Comparison of ENCODE assay signal across 10 cellular contexts in genomic region chr1:209202826-209203439, GRCh38.
DNase-seq lines count a peak whose midpoint lies in the region; ATAC-seq and TF ChIP-seq lines count a peak whose summit lies in the region.
"Had no signal": no experiment of that assay in that cellular context is flagged by ENCODE, and none has a peak within 500 bp of the region (broad histone marks: within the 10 kb centered on the region; RNA-seq: fewer than 3 reads in every experiment).

No MANE protein-coding gene starts in this region.

- no peak overlapping the region for H3K4me2 ChIP-seq in KMS-11

- H3K36me3 ChIP-seq in KMS-11 (ENCODE audit: insufficient read depth) = no peaks in the 10 kb centered on the region
- no peaks in the 10 kb centered on the region for H3K36me3 ChIP-seq in RWPE2 (ENCODE audit: low read depth)

- no peak overlapping the region for H3K27ac Mint-ChIP-seq in T-helper 17 cell
- H3K27ac Mint-ChIP-seq: activated T-cell treated with anti-CD3 and anti-CD28 coated beads, Interleukin-2, amount 50 U/mL, for 72 hours; CD4-positive, alpha-beta memory T cell had no signal

- H3K4me3 ChIP-seq in KMS-11 (IDR thresholded peaks at IDR 0.05; ENCODE audit: insufficient read depth, low read depth, low read length) = no peak overlapping the region
- H3K4me3 ChIP-seq in RWPE2 (ENCODE audit: severe bottlenecking) = no peak overlapping the region

- TF ChIP-seq CTCF in KMS-11 (conservative IDR thresholded peaks at IDR 0.05; ENCODE audit: low read depth, low read length) (peak; percentile 98), RWPE2 (IDR thresholded peaks at IDR 0.05; ENCODE audit: poor library complexity, severe bottlenecking) (peak; percentile 65)

- peak overlapping the region; percentile 6; the same call in 1 of the 2 replicates for H2AFZ ChIP-seq in KMS-11 (ENCODE audit: low read depth)

- H3K9ac ChIP-seq in KMS-11 = no peak overlapping the region

- ATAC-seq in RWPE2 (ENCODE audit: low read depth) (no peak), T-helper 17 cell (no peak)
- ATAC-seq: activated T-cell treated with anti-CD3 and anti-CD28 coated beads, Interleukin-2, amount 50 U/mL, for 72 hours had no signal

- H3K4me1 Mint-ChIP-seq in T-helper 17 cell = peaks cover 2% of the 10 kb centered on the region

- no peaks in the 10 kb centered on the region for H3K9me3 ChIP-seq in RWPE2 (ENCODE audit: severe bottlenecking)
- H3K9me3 ChIP-seq in T-helper 17 cell (ENCODE audit: control insufficient read depth, low read length, poor library complexity, severe bottlenecking) = no peaks in the 10 kb centered on the region

- no peaks in the 10 kb centered on the region for H3K36me3 Mint-ChIP-seq in T-helper 17 cell (ENCODE audit: low read depth)
- H3K36me3 Mint-ChIP-seq: CD4-positive, alpha-beta memory T cell had no signal

- no peak overlapping the region for H3K4me3 Mint-ChIP-seq in T-helper 17 cell
- H3K4me3 Mint-ChIP-seq: activated T-cell treated with anti-CD3 and anti-CD28 coated beads, Interleukin-2, amount 50 U/mL, for 72 hours; CD4-positive, alpha-beta memory T cell had no signal

- DNase-seq in NOMO-1 treated with DMSO at 0.1 percent for 48 hours (lab: John Stamatoyannopoulos, UW; ENCODE audit: unreplicated experiment) (peak; percentile 19), NOMO-1 treated with dmso at 0.1 percent for 144 hours (lab: John Stamatoyannopoulos, UW; ENCODE audit: unreplicated experiment) (no peak), RWPE2 (ENCODE audit: low spot score) (no peak), fibroblast of gingiva (ENCODE audit: low read depth) (peak; percentile 49), putamen (ENCODE audit: low spot score) (peak; percentile 27), MV-4-11 (lab: John Stamatoyannopoulos, UW) (no peak), T-helper 17 cell (no peak)

- no peaks in the 10 kb centered on the region for H4K20me1 ChIP-seq in KMS-11 (ENCODE audit: insufficient read depth)

- H3K27ac ChIP-seq in KMS-11 = no peak overlapping the region
- no peak overlapping the region for H3K27ac ChIP-seq in RWPE2 (ENCODE audit: poor library complexity, severe bottlenecking)

- peaks cover 5% of the 10 kb centered on the region for H3K4me1 ChIP-seq in KMS-11 (ENCODE audit: low read depth, poor library complexity, severe bottlenecking)
- no peaks in the 10 kb centered on the region for H3K4me1 ChIP-seq in RWPE2 (ENCODE audit: insufficient read depth, poor library complexity, severe bottlenecking)

- H3K27me3 ChIP-seq in KMS-11 (ENCODE audit: insufficient read depth, low read depth) = no peaks in the 10 kb centered on the region
- no peaks in the 10 kb centered on the region for H3K27me3 ChIP-seq in RWPE2 (ENCODE audit: insufficient read depth, poor library complexity, severe bottlenecking)

- H3K79me2 ChIP-seq in KMS-11 (ENCODE audit: insufficient read depth, low read depth) = no peaks in the 10 kb centered on the region

- H3K27me3 Mint-ChIP-seq in T-helper 17 cell = peaks cover 53% of the 10 kb centered on the region

Comparison
In these comparisons a context has a peak if more than half of its experiments do, and no peak if none do; other contexts are left out.
1. DNase-seq: peak in NOMO-1 treated with DMSO at 0.1 percent for 48 hours (single experiment), fibroblast of gingiva (single experiment) and putamen (single experiment); none in NOMO-1 treated with dmso at 0.1 percent for 144 hours (single experiment), RWPE2 (single experiment), MV-4-11 (single experiment) and T-helper 17 cell (0 of 3).